ENCODE assay signal across 1 cellular context in the genomic region with DNA sequence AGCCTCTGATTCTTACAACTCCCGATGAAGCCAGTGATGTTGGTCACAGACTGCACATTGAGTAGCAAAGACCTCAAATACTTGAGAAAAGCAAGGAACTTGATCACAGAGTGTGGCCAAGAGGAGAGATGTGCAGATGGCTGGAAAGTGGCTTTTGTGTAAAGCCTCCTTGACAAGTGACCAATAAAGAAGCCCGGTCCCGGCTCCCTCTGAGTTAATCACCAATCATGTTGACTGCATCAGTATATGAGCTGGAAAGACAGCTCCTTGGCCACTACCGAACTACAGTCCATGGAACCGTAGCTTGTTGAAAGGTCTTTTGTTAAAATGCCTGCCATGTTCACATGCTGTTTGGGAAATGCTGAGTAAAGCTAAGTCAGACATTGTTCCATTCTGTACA.
TF ChIP-seq lines count a peak whose summit lies in the region.

No MANE protein-coding gene starts in this region.

TF ChIP-seq in HCT116, 20 proteins besides CTCF, POLR2A, EP300 and RAD21 (continued from another document):
- TF ChIP-seq, protein P1, sequence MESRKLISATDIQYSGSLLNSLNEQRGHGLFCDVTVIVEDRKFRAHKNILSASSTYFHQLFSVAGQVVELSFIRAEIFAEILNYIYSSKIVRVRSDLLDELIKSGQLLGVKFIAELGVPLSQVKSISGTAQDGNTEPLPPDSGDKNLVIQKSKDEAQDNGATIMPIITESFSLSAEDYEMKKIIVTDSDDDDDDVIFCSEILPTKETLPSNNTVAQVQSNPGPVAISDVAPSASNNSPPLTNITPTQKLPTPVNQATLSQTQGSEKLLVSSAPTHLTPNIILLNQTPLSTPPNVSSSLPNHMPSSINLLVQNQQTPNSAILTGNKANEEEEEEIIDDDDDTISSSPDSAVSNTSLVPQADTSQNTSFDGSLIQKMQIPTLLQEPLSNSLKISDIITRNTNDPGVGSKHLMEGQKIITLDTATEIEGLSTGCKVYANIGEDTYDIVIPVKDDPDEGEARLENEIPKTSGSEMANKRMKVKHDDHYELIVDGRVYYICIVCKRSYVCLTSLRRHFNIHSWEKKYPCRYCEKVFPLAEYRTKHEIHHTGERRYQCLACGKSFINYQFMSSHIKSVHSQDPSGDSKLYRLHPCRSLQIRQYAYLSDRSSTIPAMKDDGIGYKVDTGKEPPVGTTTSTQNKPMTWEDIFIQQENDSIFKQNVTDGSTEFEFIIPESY (IDR thresholded peaks at IDR 0.05; ENCODE audit: extremely low read depth, insufficient replicate concordance, low read length): no peak
- TF ChIP-seq, protein P2, sequence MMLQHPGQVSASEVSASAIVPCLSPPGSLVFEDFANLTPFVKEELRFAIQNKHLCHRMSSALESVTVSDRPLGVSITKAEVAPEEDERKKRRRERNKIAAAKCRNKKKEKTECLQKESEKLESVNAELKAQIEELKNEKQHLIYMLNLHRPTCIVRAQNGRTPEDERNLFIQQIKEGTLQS (IDR thresholded peaks at IDR 0.05): no peak
TF ChIP-seq in HCT116: peak in this region for 0.
